Comparison of ENCODE assay signal across 2 cellular contexts in genomic region chr1:182293119-182293589, GRCh38.
TF ChIP-seq lines count a peak whose summit lies in the region.

No MANE protein-coding gene starts in this region.

TF ChIP-seq in K562, 482 proteins besides CTCF, POLR2A, EP300 and RAD21 (continued from another document and continues in another):
- TF ChIP-seq POLR2B (IDR thresholded peaks at IDR 0.05; ENCODE audit: low read depth, partially characterized antibody) (no peak), HDGF (IDR thresholded peaks at IDR 0.05) (peak; percentile 89; the same call in 1 of the 2 replicates), ZBTB26 (CRISPR knock-in tag; IDR thresholded peaks at IDR 0.05) (0 out of 2 replicates have a peak, but pooled peaks have one; percentile 25), RBM22 (IDR thresholded peaks at IDR 0.05; ENCODE audit: low read depth, low read length, poor library complexity, severe bottlenecking) (no peak), MTA3 (IDR thresholded peaks at IDR 0.05; ENCODE audit: borderline replicate concordance) (no peak), EGR1 (conservative IDR thresholded peaks at IDR 0.05) (no peak), SIN3B (IDR thresholded peaks at IDR 0.05; ENCODE audit: low read depth) (no peak), ESRRA (IDR thresholded peaks at IDR 0.05; ENCODE audit: borderline replicate concordance, low read depth) (peak; percentile 72; the same call in 1 of the 2 replicates), CLOCK (CRISPR knock-in tag; IDR thresholded peaks at IDR 0.05; ENCODE audit: borderline replicate concordance) (no peak), NCOA4 (IDR thresholded peaks at IDR 0.05; ENCODE audit: partially characterized antibody) (no peak), IFI16 (CRISPR knock-in tag; IDR thresholded peaks at IDR 0.05) (no peak), BHLHE40 (IDR thresholded peaks at IDR 0.05; ENCODE audit: low read length) (0 out of 2 replicates have a peak, but pooled peaks have one; percentile 18), ELF4 (CRISPR knock-in tag; IDR thresholded peaks at IDR 0.05) (0 out of 2 replicates have a peak, but pooled peaks have one; percentile 34), ZNF263 (CRISPR knock-in tag; IDR thresholded peaks at IDR 0.05; ENCODE audit: borderline replicate concordance) (no peak), ZFP91 (CRISPR knock-in tag; IDR thresholded peaks at IDR 0.05) (no peak), FOXK2 (conservative IDR thresholded peaks at IDR 0.05 in 1 of 2, IDR thresholded peaks at IDR 0.05 in 1 of 2; ENCODE audit: low read depth in 2 of 2) (no peak), E2F1 (CRISPR knock-in tag; IDR thresholded peaks at IDR 0.05) (no peak), CBX3 (IDR thresholded peaks at IDR 0.05; ENCODE audit: borderline replicate concordance in 1 of 2, low read length in 2 of 2) (no peak), ZNF785 (CRISPR knock-in tag; IDR thresholded peaks at IDR 0.05) (no peak), RCOR1 (IDR thresholded peaks at IDR 0.05; ENCODE audit: borderline replicate concordance in 1 of 2, low read depth in 2 of 2, low read length in 2 of 2) (no peak), TFAP4 (CRISPR knock-in tag; IDR thresholded peaks at IDR 0.05; ENCODE audit: borderline replicate concordance) (no peak)

TF ChIP-seq in liver, 16 proteins besides CTCF, POLR2A, EP300 and RAD21 (continued from another document):
- peak; percentile 85 to 96 for TF ChIP-seq HNF4A (conservative IDR thresholded peaks at IDR 0.05)
- TF ChIP-seq EGR1 (IDR thresholded peaks at IDR 0.05; ENCODE audit: low read depth in 2 of 2) = peak in 1 of 2 donors; percentile 57
- no peak for TF ChIP-seq NR2F2 (IDR thresholded peaks at IDR 0.05)
- TF ChIP-seq YY1 (IDR thresholded peaks at IDR 0.05) = peak; percentile 77
- peak; percentile 86 to 88 for TF ChIP-seq JUND (IDR thresholded peaks at IDR 0.05)
- no peak for TF ChIP-seq FOXA1 (IDR thresholded peaks at IDR 0.05)
- peak; percentile 64 for TF ChIP-seq ZBTB33 (IDR thresholded peaks at IDR 0.05)
- no peak for TF ChIP-seq GABPA (IDR thresholded peaks at IDR 0.05 in 1 of 2, conservative IDR thresholded peaks at IDR 0.05 in 1 of 2)
- peak; percentile 68 for TF ChIP-seq ATF3 (IDR thresholded peaks at IDR 0.05)
- peak; percentile 94 for TF ChIP-seq TAF1 (conservative IDR thresholded peaks at IDR 0.05)
- peak; percentile 94 to 100 for TF ChIP-seq RXRA (IDR thresholded peaks at IDR 0.05)
- peak; percentile 87 for TF ChIP-seq SP1 (IDR thresholded peaks at IDR 0.05)
- TF ChIP-seq HNF4G (IDR thresholded peaks at IDR 0.05) = peak; percentile 52
